ENCODE assay signal across 10 cellular contexts in genomic region chr4:164768516-164768915, GRCh38. TPM values are rescaled to one million over a fixed set of nuclear protein-coding genes. Genes with fewer than 3 reads are reported as not detected.
DNase-seq lines count a peak whose midpoint lies in the region; ATAC-seq, FAIRE-seq and TF ChIP-seq lines count a peak whose summit lies in the region.
"Had no signal": no experiment of that assay in that cellular context is flagged by ENCODE, and none has a peak within 500 bp of the region (broad histone marks: within the 10 kb centered on the region; RNA-seq: fewer than 3 reads in every experiment).

No MANE protein-coding gene starts in this region.

- no peaks in the 10 kb centered on the region for H3K9me3 Mint-ChIP-seq in activated CD8-positive, alpha-beta memory T cell treated with anti-CD3 and anti-CD28 coated beads, Interleukin-2, amount 10 ng/mL, durations not matched to agents 7 days and 5 days (ENCODE audit: low read depth)
- H3K9me3 Mint-ChIP-seq: dendritic cell treated with granulocyte-macrophage colony-stimulating factor and Interleukin-4, amounts not matched to agents 40 ng/mL and 50 ng/mL, for 4 days had no signal

- TF ChIP-seq CTCF in 22Rv1 (IDR thresholded peaks at IDR 0.05) (peak; percentile 73), choroid plexus epithelial cell (conservative IDR thresholded peaks at IDR 0.05; ENCODE audit: low read depth, low read length) (peak; percentile 50)

- DNase-seq in GM18507 (ENCODE audit: extremely low spot score, insufficient read length, low read depth) (no peak), LHCN-M2 (ENCODE audit: low read depth) (peak; percentile 13), choroid plexus epithelial cell (ENCODE audit: low read depth) (peak; percentile 36), foreskin melanocyte (no peak)
- DNase-seq in stimulated activated CD4-positive, alpha-beta T cell treated with anti-CD3 and anti-CD28 coated beads, Interleukin-4, amount 100 ng/mL, for 4 hours = no peak
- no peak for DNase-seq in activated CD8-positive, alpha-beta memory T cell treated with anti-CD3 and anti-CD28 coated beads, Interleukin-2, amount 10 ng/mL, durations not matched to agents 7 days and 5 days

- no peak overlapping the region for H3K4me3 ChIP-seq in choroid plexus epithelial cell (ENCODE audit: low read depth, low read length)

- no peak overlapping the region for H3K27ac ChIP-seq in 22Rv1

- peaks cover 11% of the 10 kb centered on the region for H3K27me3 Mint-ChIP-seq in activated CD8-positive, alpha-beta memory T cell treated with anti-CD3 and anti-CD28 coated beads, Interleukin-2, amount 10 ng/mL, durations not matched to agents 7 days and 5 days

- H3K36me3 Mint-ChIP-seq in activated CD8-positive, alpha-beta memory T cell treated with anti-CD3 and anti-CD28 coated beads, Interleukin-2, amount 10 ng/mL, durations not matched to agents 7 days and 5 days = no peaks in the 10 kb centered on the region

- peak; percentile 56 for FAIRE-seq in GM18507 (lab: Jason Lieb, UNC)

- H3K27ac Mint-ChIP-seq in activated CD8-positive, alpha-beta memory T cell treated with anti-CD3 and anti-CD28 coated beads, Interleukin-2, amount 10 ng/mL, durations not matched to agents 7 days and 5 days = no peak overlapping the region
- H3K27ac Mint-ChIP-seq: dendritic cell treated with granulocyte-macrophage colony-stimulating factor and Interleukin-4, amounts not matched to agents 40 ng/mL and 50 ng/mL, for 4 days had no signal

- CTCF ChIA-PET in activated CD8-positive, alpha-beta memory T cell treated with anti-CD3 and anti-CD28 coated beads, Interleukin-2, amount 10 ng/mL, durations not matched to agents 7 days and 5 days (lab: Charles Lee) = interaction anchor here (0.9 to 2.8 kb wide), 6 partner anchors 9 to 328 kb away, joined by 3 to 17 read pairs (median 4); no protein-coding TSS in a partner anchor

- no peaks in the 10 kb centered on the region for H3K4me1 Mint-ChIP-seq in activated CD8-positive, alpha-beta memory T cell treated with anti-CD3 and anti-CD28 coated beads, Interleukin-2, amount 10 ng/mL, durations not matched to agents 7 days and 5 days

- H3K4me3 Mint-ChIP-seq in activated CD8-positive, alpha-beta memory T cell treated with anti-CD3 and anti-CD28 coated beads, Interleukin-2, amount 10 ng/mL, durations not matched to agents 7 days and 5 days = no peak overlapping the region
- H3K4me3 Mint-ChIP-seq: dendritic cell treated with granulocyte-macrophage colony-stimulating factor and Interleukin-4, amounts not matched to agents 40 ng/mL and 50 ng/mL, for 4 days had no signal

- ATAC-seq in HG03097 (IDR thresholded peaks at IDR 0.05; ENCODE audit: low FRiP score, unreplicated experiment) = no peak
- no peak for ATAC-seq in activated CD8-positive, alpha-beta memory T cell treated with anti-CD3 and anti-CD28 coated beads, Interleukin-2, amount 10 ng/mL, durations not matched to agents 7 days and 5 days

RNA-seq across cellular contexts. Expression of gene SMIM31, which starts 14.6 kb away (rescaled TPM):
- total RNA-seq in LHCN-M2 (2014; rRNA removed) = not detected in 2 replicates
- not detected for polyA plus RNA-seq in LHCN-M2 (2012)
- not detected for total RNA-seq in activated CD8-positive, alpha-beta memory T cell treated with anti-CD3 and anti-CD28 coated beads, Interleukin-2, amount 10 ng/mL, durations not matched to agents 7 days and 5 days
- total RNA-seq: Daoy had no signal

Comparison
In these comparisons a context has a peak if more than half of its experiments do, and no peak if none do; other contexts are left out.
1. DNase-seq: peak in LHCN-M2 (single experiment) and choroid plexus epithelial cell (single experiment); none in GM18507 (single experiment), stimulated activated CD4-positive, alpha-beta T cell treated with anti-CD3 and anti-CD28 coated beads, Interleukin-4, amount 100 ng/mL, for 4 hours (0 of 2), activated CD8-positive, alpha-beta memory T cell treated with anti-CD3 and anti-CD28 coated beads, Interleukin-2, amount 10 ng/mL, durations not matched to agents 7 days and 5 days (single experiment) and foreskin melanocyte (single experiment).